In the genomic region with DNA sequence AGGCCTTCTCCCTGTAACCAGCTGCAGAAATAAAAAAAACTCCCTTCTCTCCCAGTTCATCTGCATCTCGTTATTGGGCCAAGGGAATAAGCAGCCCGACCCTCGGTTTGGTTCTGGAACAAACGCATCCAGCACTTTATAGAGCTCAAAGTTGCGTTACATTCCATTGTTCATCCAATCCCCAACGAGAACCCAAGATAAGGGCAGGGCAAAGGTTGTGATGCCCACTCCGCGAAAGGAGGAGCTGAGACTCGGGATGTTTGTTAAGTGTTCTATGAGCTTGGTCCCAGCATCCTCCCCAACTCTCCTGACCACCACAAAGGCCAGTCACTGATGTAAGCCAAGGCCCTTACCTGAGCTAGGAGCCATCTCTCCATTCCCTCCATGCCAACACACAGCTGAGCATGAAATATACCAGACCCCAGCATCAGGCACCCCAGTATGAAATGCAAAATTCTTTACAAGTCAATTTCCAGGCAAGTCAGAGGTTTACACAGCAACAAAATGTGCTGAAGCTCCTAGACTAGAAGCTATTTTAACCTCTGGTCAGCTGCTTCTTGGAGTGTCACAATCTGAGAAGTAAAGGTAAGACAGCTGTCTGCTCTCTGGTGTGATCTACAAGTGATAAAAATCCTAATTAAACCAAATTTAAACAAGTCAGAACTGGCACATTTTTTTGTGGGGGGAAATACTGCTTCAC, we compare ENCODE assay signal across 11 cellular contexts. TPM values are rescaled to one million over a fixed set of nuclear protein-coding genes. Genes with fewer than 3 reads are reported as not detected.
A peak's percentile ranks its signal among the peaks of the same experiment; 100 is the strongest.
DNase-seq lines count a peak whose midpoint lies in the region; ATAC-seq and TF ChIP-seq lines count a peak whose summit lies in the region.
"Had no signal": no experiment of that assay in that cellular context is flagged by ENCODE, and none has a peak within 500 bp of the region (broad histone marks: within the 10 kb centered on the region; RNA-seq: fewer than 3 reads in every experiment).

No MANE protein-coding gene starts in this region.

- H3K4me1 Mint-ChIP-seq in activated T-cell treated with anti-CD3 and anti-CD28 coated beads, Interleukin-2, amount 50 U/mL, for 24 hours (ENCODE audit: low read depth), result peaks cover 95% of the 10 kb centered on the region
- H3K4me1 Mint-ChIP-seq in activated T-helper 1 cell treated with anti-CD3 and anti-CD28 coated beads, Interleukin-12 subunit alpha, Interleukin-12 subunit beta, Interleukin-2, Interleukin-4 antibody, amounts not matched to agents 30 ng/mL and 10 ng/mL and 1 ng/mL, durations not matched to agents 14 hours and 24 hours and 36 hours (ENCODE audit: low read depth), result peaks cover 75% of the 10 kb centered on the region
- peaks cover 90% of the 10 kb centered on the region for H3K4me1 Mint-ChIP-seq in stimulated activated effector memory CD8-positive, alpha-beta T cell treated with anti-CD3 and anti-CD28 coated beads, Interleukin-12 subunit alpha, Interleukin-12 subunit beta, amount 100 ng/mL, for 72 hours

- H3K27me3 Mint-ChIP-seq in activated T-cell treated with anti-CD3 and anti-CD28 coated beads, Interleukin-2, amount 50 U/mL, for 24 hours, result no peaks in the 10 kb centered on the region
- no peaks in the 10 kb centered on the region for H3K27me3 Mint-ChIP-seq in activated T-helper 1 cell treated with anti-CD3 and anti-CD28 coated beads, Interleukin-12 subunit alpha, Interleukin-12 subunit beta, Interleukin-2, Interleukin-4 antibody, amounts not matched to agents 30 ng/mL and 10 ng/mL and 1 ng/mL, durations not matched to agents 14 hours and 24 hours and 36 hours (ENCODE audit: insufficient read depth)

- H3K4me3 ChIP-seq in left lung (no peak overlapping the region), coronary artery (no peak overlapping the region)

- no peak for DNase-seq in activated T-cell treated with anti-CD3 and anti-CD28 coated beads, Interleukin-2, amount 50 U/mL, for 24 hours
- DNase-seq in activated T-cell treated with anti-CD3 and anti-CD28 coated beads for 4 hours, result no peak
- no peak for DNase-seq in activated T-helper 1 cell treated with anti-CD3 and anti-CD28 coated beads, Interleukin-12 subunit alpha, Interleukin-12 subunit beta, Interleukin-2, Interleukin-4 antibody, amounts not matched to agents 30 ng/mL and 10 ng/mL and 1 ng/mL, durations not matched to agents 14 hours and 24 hours and 36 hours (ENCODE audit: low spot score)
- no peak for DNase-seq in left colon
- DNase-seq in stimulated activated effector memory CD8-positive, alpha-beta T cell treated with anti-CD3 and anti-CD28 coated beads, Interleukin-12 subunit alpha, Interleukin-12 subunit beta, amount 100 ng/mL, for 72 hours (ENCODE audit: low spot score in 2 of 2), result no peak
- DNase-seq in left lung, result no peak
- no peak for DNase-seq in coronary artery (ENCODE audit: low spot score)
- DNase-seq: cerebellar nuclear complex, foreskin melanocyte, NCI-H146 had no signal

- H3K4me1 ChIP-seq in left lung, result peaks cover 30 to 88% of the 10 kb centered on the region in 2 donors

- H3K9me3 ChIP-seq in left lung, result no peaks in the 10 kb centered on the region

- ATAC-seq in left colon, result peak; percentile 61
- no peak for ATAC-seq in stimulated activated effector memory CD8-positive, alpha-beta T cell treated with anti-CD3 and anti-CD28 coated beads, Interleukin-12 subunit alpha, Interleukin-12 subunit beta, amount 100 ng/mL, for 72 hours
- no peak for ATAC-seq in left lung
- ATAC-seq in HG03342 (IDR thresholded peaks at IDR 0.05; ENCODE audit: unreplicated experiment), result no peak

- no peaks in the 10 kb centered on the region for H3K36me3 ChIP-seq in left lung

- H3K9me3 Mint-ChIP-seq in activated T-cell treated with anti-CD3 and anti-CD28 coated beads, Interleukin-2, amount 50 U/mL, for 24 hours, result no peaks in the 10 kb centered on the region
- no peaks in the 10 kb centered on the region for H3K9me3 Mint-ChIP-seq in activated T-helper 1 cell treated with anti-CD3 and anti-CD28 coated beads, Interleukin-12 subunit alpha, Interleukin-12 subunit beta, Interleukin-2, Interleukin-4 antibody, amounts not matched to agents 30 ng/mL and 10 ng/mL and 1 ng/mL, durations not matched to agents 14 hours and 24 hours and 36 hours
- H3K9me3 Mint-ChIP-seq in stimulated activated effector memory CD8-positive, alpha-beta T cell treated with anti-CD3 and anti-CD28 coated beads, Interleukin-12 subunit alpha, Interleukin-12 subunit beta, amount 100 ng/mL, for 72 hours, result no peaks in the 10 kb centered on the region

- H3K36me3 Mint-ChIP-seq in activated T-cell treated with anti-CD3 and anti-CD28 coated beads, Interleukin-2, amount 50 U/mL, for 24 hours (ENCODE audit: low read depth), result peaks cover 65% of the 10 kb centered on the region
- H3K36me3 Mint-ChIP-seq in activated T-helper 1 cell treated with anti-CD3 and anti-CD28 coated beads, Interleukin-12 subunit alpha, Interleukin-12 subunit beta, Interleukin-2, Interleukin-4 antibody, amounts not matched to agents 30 ng/mL and 10 ng/mL and 1 ng/mL, durations not matched to agents 14 hours and 24 hours and 36 hours (ENCODE audit: low read depth), result peaks cover 20% of the 10 kb centered on the region
- peaks cover 31% of the 10 kb centered on the region for H3K36me3 Mint-ChIP-seq in stimulated activated effector memory CD8-positive, alpha-beta T cell treated with anti-CD3 and anti-CD28 coated beads, Interleukin-12 subunit alpha, Interleukin-12 subunit beta, amount 100 ng/mL, for 72 hours

- H3K27ac ChIP-seq in left lung (peak overlapping the region in 1 of 2 donors; percentile 71), coronary artery (peak overlapping the region in 1 of 2 donors; percentile 82)

- H3K4me3 Mint-ChIP-seq in activated T-cell treated with anti-CD3 and anti-CD28 coated beads, Interleukin-2, amount 50 U/mL, for 24 hours, result peak overlapping the region; percentile 58
- peak overlapping the region; percentile 15 for H3K4me3 Mint-ChIP-seq in activated T-helper 1 cell treated with anti-CD3 and anti-CD28 coated beads, Interleukin-12 subunit alpha, Interleukin-12 subunit beta, Interleukin-2, Interleukin-4 antibody, amounts not matched to agents 30 ng/mL and 10 ng/mL and 1 ng/mL, durations not matched to agents 14 hours and 24 hours and 36 hours
- peak overlapping the region; percentile 65 for H3K4me3 Mint-ChIP-seq in stimulated activated effector memory CD8-positive, alpha-beta T cell treated with anti-CD3 and anti-CD28 coated beads, Interleukin-12 subunit alpha, Interleukin-12 subunit beta, amount 100 ng/mL, for 72 hours

- TF ChIP-seq CTCF in left lung (IDR thresholded peaks at IDR 0.05) (no peak), coronary artery (IDR thresholded peaks at IDR 0.05) (no peak)

- no peaks in the 10 kb centered on the region for H3K27me3 ChIP-seq in left lung

- intact Hi-C loops in activated T-helper 1 cell treated with anti-CD3 and anti-CD28 coated beads, Interleukin-12 subunit alpha, Interleukin-12 subunit beta, Interleukin-2, Interleukin-4 antibody, amounts not matched to agents 30 ng/mL and 10 ng/mL and 1 ng/mL, durations not matched to agents 14 hours and 24 hours and 36 hours (cut with micrococcal nuclease), result loop anchor here (1.0 to 5.0 kb wide), 5 partner anchors 10 to 74 kb away; a partner anchor contains a TSS
- intact Hi-C loops in left colon (cut with DNase I, micrococcal nuclease) (no loop called here), left lung (cut with DNase I) (no loop called here)

- H3K27ac Mint-ChIP-seq in activated T-cell treated with anti-CD3 and anti-CD28 coated beads, Interleukin-2, amount 50 U/mL, for 24 hours, result peak overlapping the region; percentile 97
- H3K27ac Mint-ChIP-seq in activated T-helper 1 cell treated with anti-CD3 and anti-CD28 coated beads, Interleukin-12 subunit alpha, Interleukin-12 subunit beta, Interleukin-2, Interleukin-4 antibody, amounts not matched to agents 30 ng/mL and 10 ng/mL and 1 ng/mL, durations not matched to agents 14 hours and 24 hours and 36 hours, result peak overlapping the region; percentile 83
- H3K27ac Mint-ChIP-seq in stimulated activated effector memory CD8-positive, alpha-beta T cell treated with anti-CD3 and anti-CD28 coated beads, Interleukin-12 subunit alpha, Interleukin-12 subunit beta, amount 100 ng/mL, for 72 hours, result peak overlapping the region; percentile 96

RNA-seq across cellular contexts. Expression of a gene that starts 17.9 kb away (rescaled TPM):
- total RNA-seq in activated T-helper 1 cell treated with anti-CD3 and anti-CD28 coated beads, Interleukin-12 subunit alpha, Interleukin-12 subunit beta, Interleukin-2, Interleukin-4 antibody, amounts not matched to agents 30 ng/mL and 10 ng/mL and 1 ng/mL, durations not matched to agents 14 hours and 24 hours and 36 hours, result 68.7 and 69.1 TPM in 2 replicates
- total RNA-seq in left colon, result 10 to 100 TPM; 40.0 to 54.4 TPM
- 10 to 100 TPM; 34.7 to 43.7 TPM for total RNA-seq in left lung

RNA-seq across cellular contexts. Expression of a gene that starts 20.8 kb away (rescaled TPM):
- total RNA-seq in activated T-helper 1 cell treated with anti-CD3 and anti-CD28 coated beads, Interleukin-12 subunit alpha, Interleukin-12 subunit beta, Interleukin-2, Interleukin-4 antibody, amounts not matched to agents 30 ng/mL and 10 ng/mL and 1 ng/mL, durations not matched to agents 14 hours and 24 hours and 36 hours, result 118 and 119 TPM in 2 replicates
- total RNA-seq in left colon, result 10 to 100 TPM; 51.4 to 98.1 TPM
- 100 to 1,000 TPM in 1 of 2 donors, 10 to 100 TPM in 1; 99.6 to 148 TPM for total RNA-seq in left lung

Comparison
In these comparisons a context has a peak if more than half of its experiments do, and no peak if none do; other contexts are left out.
1. H3K4me3 Mint-ChIP-seq: peak in every context shown above with its lines; median percentile 65 in stimulated activated effector memory CD8-positive, alpha-beta T cell treated with anti-CD3 and anti-CD28 coated beads, Interleukin-12 subunit alpha, Interleukin-12 subunit beta, amount 100 ng/mL, for 72 hours; 58 in activated T-cell treated with anti-CD3 and anti-CD28 coated beads, Interleukin-2, amount 50 U/mL, for 24 hours; 15 in activated T-helper 1 cell treated with anti-CD3 and anti-CD28 coated beads, Interleukin-12 subunit alpha, Interleukin-12 subunit beta, Interleukin-2, Interleukin-4 antibody, amounts not matched to agents 30 ng/mL and 10 ng/mL and 1 ng/mL, durations not matched to agents 14 hours and 24 hours and 36 hours.